Comparison of ENCODE assay signal across 22 cellular contexts in genomic region chr3:51510996-51511395, GRCh38. TPM values are rescaled to one million over a fixed set of nuclear protein-coding genes. Genes with fewer than 3 reads are reported as not detected.
A peak's percentile ranks its signal among the peaks of the same experiment; 100 is the strongest.
DNase-seq lines count a peak whose midpoint lies in the region; ATAC-seq, FAIRE-seq and TF ChIP-seq lines count a peak whose summit lies in the region.
"Had no signal": no experiment of that assay in that cellular context is flagged by ENCODE, and none has a peak within 500 bp of the region (broad histone marks: within the 10 kb centered on the region; RNA-seq: fewer than 3 reads in every experiment).

No MANE protein-coding gene starts in this region.

- H3K79me2 ChIP-seq in HepG2 (ENCODE audit: insufficient read depth, low read length): no peaks in the 10 kb centered on the region

- no peak for TF ChIP-seq CTCF in HepG2 (CRISPR knock-in tag; IDR thresholded peaks at IDR 0.05)
- no peak for TF ChIP-seq CTCF in right lobe of liver (IDR thresholded peaks at IDR 0.05)
- no peak for TF ChIP-seq CTCF in esophagus squamous epithelium (IDR thresholded peaks at IDR 0.05)

- no peak overlapping the region for H2AFZ ChIP-seq in HepG2 (ENCODE audit: low read length)

- peak overlapping the region; percentile 76 for H3K27ac Mint-ChIP-seq in central memory CD8-positive, alpha-beta T cell (ENCODE audit: low read depth)
- H3K27ac Mint-ChIP-seq: HFFc6 had no signal

- H3K4me3 ChIP-seq in HepG2 (replicated peaks in 1 of 3; ENCODE audit: insufficient read depth in 1 of 3, low read depth in 2 of 3, low read length in 3 of 3): no peak overlapping the region
- no peak overlapping the region for H3K4me3 ChIP-seq in right lobe of liver
- H3K4me3 ChIP-seq in small intestine (ENCODE audit: low read depth in 1 of 2, low read length in 2 of 2): no peak overlapping the region
- no peak overlapping the region for H3K4me3 ChIP-seq in esophagus squamous epithelium
- H3K4me3 ChIP-seq: A549, GM12878, HAP-1 had no signal

- TF ChIP-seq EP300 in HepG2 (IDR thresholded peaks at IDR 0.05; ENCODE audit: low read depth in 2 of 2, low read length in 2 of 2): no peak
- no peak for TF ChIP-seq EP300 in HepG2 (CRISPR knock-in tag; IDR thresholded peaks at IDR 0.05; ENCODE audit: borderline replicate concordance)

- BruUV-seq in HepG2 (replicated peaks; lab: Mats Ljungman, UMichigan): no TSS peak

- H3K27me3 Mint-ChIP-seq in central memory CD8-positive, alpha-beta T cell: no peaks in the 10 kb centered on the region
- H3K27me3 Mint-ChIP-seq: CD4-positive, alpha-beta memory T cell had no signal

- peaks cover 3% of the 10 kb centered on the region for H3K36me3 Mint-ChIP-seq in central memory CD8-positive, alpha-beta T cell (ENCODE audit: insufficient read depth)
- H3K36me3 Mint-ChIP-seq: CD4-positive, alpha-beta memory T cell had no signal

- CTCF ChIA-PET in HepG2 (lab: Yijun Ruan, JAX; ENCODE audit: low intra/inter-chr PET ratio, low total read pairs): no interaction called here

- TF ChIP-seq RAD21 in HepG2 (CRISPR knock-in tag; IDR thresholded peaks at IDR 0.05): no peak

- 63% methylated on average over 1 of the region's 1 CpG for WGBS in HepG2 (ENCODE audit: low lambda C conversion rate)
- WGBS in right lobe of liver (ENCODE audit: insufficient coverage, low coverage, low lambda C conversion rate, missing lambda C conversion rate): 43% methylated on average over 1 of the region's 1 CpG
- WGBS in small intestine, 3 donors: 22 to 68% (median 50%) methylated on average over 1 of the region's 1 CpG
- 64 to 89% methylated on average over 1 of the region's 1 CpG for WGBS in esophagus squamous epithelium, 2 donors

- H3K9me3 Mint-ChIP-seq in central memory CD8-positive, alpha-beta T cell: no peaks in the 10 kb centered on the region
- H3K9me3 Mint-ChIP-seq: CD4-positive, alpha-beta memory T cell; HFFc6 had no signal

- POLR2A ChIA-PET in HepG2 (lab: Yijun Ruan, JAX): interaction anchor here (3.2 kb wide), 1 partner anchor 11 kb away, joined by 15 read pairs; the partner anchor contains the start of gene DCAF1

- H3K9me3 ChIP-seq in HepG2 (ENCODE audit: low read length): no peaks in the 10 kb centered on the region
- H3K9me3 ChIP-seq in right lobe of liver: no peaks in the 10 kb centered on the region
- H3K9me3 ChIP-seq in small intestine (ENCODE audit: control insufficient read depth, low read depth): no peaks in the 10 kb centered on the region
- no peaks in the 10 kb centered on the region for H3K9me3 ChIP-seq in esophagus squamous epithelium
- H3K9me3 ChIP-seq: A549, HAP-1 had no signal

- H3K36me3 ChIP-seq in HepG2 (replicated peaks in 1 of 2; ENCODE audit: control insufficient read depth in 1 of 2, insufficient read depth in 2 of 2, low read length in 2 of 2): no peaks in the 10 kb centered on the region
- H3K36me3 ChIP-seq in right lobe of liver: no peaks in the 10 kb centered on the region
- H3K36me3 ChIP-seq in small intestine (ENCODE audit: control insufficient read depth in 2 of 2, insufficient read depth in 2 of 2, low read length in 2 of 2): no peaks in the 10 kb centered on the region
- no peaks in the 10 kb centered on the region for H3K36me3 ChIP-seq in esophagus squamous epithelium
- H3K36me3 ChIP-seq: HAP-1 had no signal

- intact Hi-C loops in HepG2 (cut with micrococcal nuclease; ENCODE audit: unreplicated experiment): no loop called here
- intact Hi-C loops in right lobe of liver (cut with DNase I): no loop called here
- intact Hi-C loops in esophagus squamous epithelium (cut with DNase I): no loop called here

- H3K27ac ChIP-seq in HepG2 (ENCODE audit: extremely low read length, insufficient read depth, low read length): no peak overlapping the region
- H3K27ac ChIP-seq in right lobe of liver: no peak overlapping the region
- H3K27ac ChIP-seq in small intestine (ENCODE audit: low read depth in 1 of 2, low read length in 1 of 2): no peak overlapping the region
- no peak overlapping the region for H3K27ac ChIP-seq in esophagus squamous epithelium
- H3K27ac ChIP-seq: A549 had no signal

- TF ChIP-seq POLR2A in HepG2 (IDR thresholded peaks at IDR 0.05; ENCODE audit: insufficient read depth in 1 of 2, low read depth in 2 of 2, low read length in 2 of 2) (no peak), right lobe of liver (IDR thresholded peaks at IDR 0.05) (no peak), esophagus squamous epithelium (IDR thresholded peaks at IDR 0.05) (no peak)

- DNase-seq in HepG2 (ENCODE audit: low spot score) (no peak), right lobe of liver (no peak), LoVo (ENCODE audit: low spot score) (peak; percentile 19), small intestine (peak; percentile 41), ACHN (no peak), esophagus squamous epithelium (lab: John Stamatoyannopoulos, UW) (no peak), hypothalamus (lab: John Stamatoyannopoulos, UW) (no peak)
- DNase-seq in central memory CD8-positive, alpha-beta T cell (ENCODE audit: low spot score in 2 of 2): no peak
- DNase-seq: 8988T; C1 segment of cervical spinal cord; CD4-positive, alpha-beta memory T cell; COR-L47; DMS153; DND-41; GDM1; GOT3; HFFc6 had no signal

- FAIRE-seq in HepG2 (lab: Jason Lieb, UNC) (no peak), small intestine (lab: Jason Lieb, UNC) (no peak)
- FAIRE-seq: A549, GM12878, GM19239, H54 had no signal

- in situ Hi-C loops in HepG2 (cut with HindIII; ENCODE audit: extremely low pct_ligation_motif_present, low pct_unique_long_range_greater_than_20kb) (no loop called here), ACHN (cut with HindIII; ENCODE audit: low pct_ligation_motif_present, low pct_unique_long_range_greater_than_20kb, low sequenced_read_pairs) (no loop called here)

- no peaks in the 10 kb centered on the region for H4K20me1 ChIP-seq in HepG2 (ENCODE audit: insufficient read depth, low read length)

- H3K4me3 Mint-ChIP-seq in central memory CD8-positive, alpha-beta T cell: no peak overlapping the region
- H3K4me3 Mint-ChIP-seq: CD4-positive, alpha-beta memory T cell; HFFc6 had no signal

- H3K9ac ChIP-seq in HepG2 (ENCODE audit: insufficient read depth, low read depth, low read length): no peak overlapping the region

- peak overlapping the region; percentile 64; the same call in 1 of the 2 replicates for H3K4me2 ChIP-seq in HepG2 (ENCODE audit: low read depth, low read length)
- H3K4me2 ChIP-seq: A549 had no signal

- no peaks in the 10 kb centered on the region for H3K4me1 Mint-ChIP-seq in central memory CD8-positive, alpha-beta T cell

- ATAC-seq in HepG2: no peak
- no peak for ATAC-seq in right lobe of liver
- no peak for ATAC-seq in central memory CD8-positive, alpha-beta T cell (replicated peaks; ENCODE audit: extremely low read depth, poor library complexity, severe bottlenecking)
- ATAC-seq: A549, GM12878 had no signal

- H3K27me3 ChIP-seq in HepG2 (ENCODE audit: control insufficient read depth in 1 of 2, insufficient read depth in 2 of 2, low read length in 2 of 2) (no peaks in the 10 kb centered on the region; a peak in 1 of 5 replicates), right lobe of liver (no peaks in the 10 kb centered on the region), small intestine (ENCODE audit: control insufficient read depth in 2 of 2, insufficient read depth in 2 of 2, low read length in 2 of 2) (no peaks in the 10 kb centered on the region), esophagus squamous epithelium (no peaks in the 10 kb centered on the region)

- H3K4me1 ChIP-seq in HepG2 (ENCODE audit: insufficient read depth, low read length) (peaks cover 34% of the 10 kb centered on the region), right lobe of liver (no peaks in the 10 kb centered on the region), small intestine (ENCODE audit: control insufficient read depth in 2 of 2, insufficient read depth in 1 of 2, low read depth in 1 of 2, low read length in 1 of 2) (peaks cover 0 to 3% of the 10 kb centered on the region in 2 donors), esophagus squamous epithelium (no peaks in the 10 kb centered on the region)
- H3K4me1 ChIP-seq: A549, HAP-1 had no signal

RNA-seq across cellular contexts. Expression of gene DCAF1, which starts 11.2 kb away (rescaled TPM):
- 14.3 and 23.3 TPM in 2 replicates for total RNA-seq in HepG2 (2016; rRNA removed; fragmentation: Illumina TruSeq; extraction: Trizol)
- 4.8 and 5.0 TPM in 2 replicates for total RNA-seq in HepG2 (2016; cell fraction: cytosol; rRNA removed; fragmentation: Illumina TruSeq; extraction: Trizol; ENCODE audit: low read depth)
- total RNA-seq in HepG2 (2016; cell fraction: insoluble cytoplasmic fraction; rRNA removed; fragmentation: Illumina TruSeq; extraction: Trizol): 13.7 and 21.8 TPM in 2 replicates
- 6.6 and 6.7 TPM in 2 replicates for total RNA-seq in HepG2 (2016; cell fraction: membrane; rRNA removed; fragmentation: Illumina TruSeq; extraction: Trizol)
- total RNA-seq in HepG2 (2016; cell fraction: nucleus; rRNA removed; fragmentation: Illumina TruSeq; extraction: Trizol): 16.2 and 17.2 TPM in 2 replicates
- 7.5 and 7.7 TPM in 2 replicates for polyA plus RNA-seq in HepG2 (2011; rRNA removed)
- polyA plus RNA-seq in HepG2 (2011; cell fraction: cytosol; rRNA removed): 5.0 and 6.2 TPM in 2 replicates
- polyA plus RNA-seq in HepG2 (2011; cell fraction: nucleus; rRNA removed): 14.1 and 15.6 TPM in 2 replicates
- polyA plus RNA-seq in HepG2 (2012): 11.2 and 12.3 TPM in 2 replicates
- polyA plus RNA-seq in HepG2 (2016; cell fraction: cytosol; fragmentation: Illumina TruSeq; extraction: Trizol; ENCODE audit: low read depth): 0.66 and 0.68 TPM in 2 replicates
- 15.7 and 17.6 TPM in 2 replicates for polyA plus RNA-seq in HepG2 (2016; cell fraction: insoluble cytoplasmic fraction; fragmentation: Illumina TruSeq; extraction: Trizol; ENCODE audit: low read depth)
- polyA plus RNA-seq in HepG2 (2016; cell fraction: membrane; fragmentation: Illumina TruSeq; extraction: Trizol; ENCODE audit: low read depth): 2.2 and 2.3 TPM in 2 replicates
- 26.5 and 28.6 TPM in 2 replicates for polyA plus RNA-seq in HepG2 (2016; cell fraction: nucleus; fragmentation: Illumina TruSeq; extraction: Trizol; ENCODE audit: insufficient read depth, low read depth)
- 23.4 and 48.5 TPM in 2 replicates for polyA minus RNA-seq in HepG2 (2011; rRNA and poly(A)+ RNA removed; ENCODE audit: low replicate concordance)
- polyA minus RNA-seq in HepG2 (2011; cell fraction: cytosol; rRNA and poly(A)+ RNA removed): 10.9 and 11.4 TPM in 2 replicates
- polyA minus RNA-seq in HepG2 (2011; cell fraction: nucleus; rRNA and poly(A)+ RNA removed): 14.0 and 16.2 TPM in 2 replicates
- 10 to 100 TPM in 2 of 6 experiments, 1 to 10 TPM in 4; 8.2 to 11.6 (median 9.5) TPM for total RNA-seq in right lobe of liver
- 10 to 100 TPM in 1 of 3 donors, 1 to 10 TPM in 2; 4.5 to 10.5 (median 5.4) TPM for polyA plus RNA-seq in small intestine
- 10 to 100 TPM; 14.4 to 20.6 (median 16.2) TPM for total RNA-seq in esophagus squamous epithelium

RNA-seq across cellular contexts. Expression of gene RAD54L2, which starts 27.5 kb away (rescaled TPM):
- total RNA-seq in HepG2 (2016; rRNA removed; fragmentation: Illumina TruSeq; extraction: Trizol): 14.4 and 14.8 TPM in 2 replicates
- total RNA-seq in HepG2 (2016; cell fraction: cytosol; rRNA removed; fragmentation: Illumina TruSeq; extraction: Trizol; ENCODE audit: low read depth): 7.6 and 9.0 TPM in 2 replicates
- 12.0 and 15.1 TPM in 2 replicates for total RNA-seq in HepG2 (2016; cell fraction: insoluble cytoplasmic fraction; rRNA removed; fragmentation: Illumina TruSeq; extraction: Trizol)
- 7.8 and 8.1 TPM in 2 replicates for total RNA-seq in HepG2 (2016; cell fraction: membrane; rRNA removed; fragmentation: Illumina TruSeq; extraction: Trizol)
- total RNA-seq in HepG2 (2016; cell fraction: nucleus; rRNA removed; fragmentation: Illumina TruSeq; extraction: Trizol): 22.2 and 23.7 TPM in 2 replicates
- 4.9 and 5.5 TPM in 2 replicates for polyA plus RNA-seq in HepG2 (2011; rRNA removed)
- 1.9 and 2.3 TPM in 2 replicates for polyA plus RNA-seq in HepG2 (2011; cell fraction: cytosol; rRNA removed)
- polyA plus RNA-seq in HepG2 (2011; cell fraction: nucleus; rRNA removed): 13.0 and 13.7 TPM in 2 replicates
- polyA plus RNA-seq in HepG2 (2012): 5.0 and 5.8 TPM in 2 replicates
- polyA plus RNA-seq in HepG2 (2016; cell fraction: cytosol; fragmentation: Illumina TruSeq; extraction: Trizol; ENCODE audit: low read depth): 0.18 and 0.20 TPM in 2 replicates
- polyA plus RNA-seq in HepG2 (2016; cell fraction: insoluble cytoplasmic fraction; fragmentation: Illumina TruSeq; extraction: Trizol; ENCODE audit: low read depth): 4.3 and 4.8 TPM in 2 replicates
- polyA plus RNA-seq in HepG2 (2016; cell fraction: membrane; fragmentation: Illumina TruSeq; extraction: Trizol; ENCODE audit: low read depth): 0.70 and 0.93 TPM in 2 replicates
- 20.2 and 20.5 TPM in 2 replicates for polyA plus RNA-seq in HepG2 (2016; cell fraction: nucleus; fragmentation: Illumina TruSeq; extraction: Trizol; ENCODE audit: insufficient read depth, low read depth)
- polyA minus RNA-seq in HepG2 (2011; rRNA and poly(A)+ RNA removed; ENCODE audit: low replicate concordance): 21.7 and 33.6 TPM in 2 replicates
- polyA minus RNA-seq in HepG2 (2011; cell fraction: cytosol; rRNA and poly(A)+ RNA removed): 7.8 and 11.7 TPM in 2 replicates
- polyA minus RNA-seq in HepG2 (2011; cell fraction: nucleus; rRNA and poly(A)+ RNA removed): 33.7 and 44.8 TPM in 2 replicates
- total RNA-seq in right lobe of liver: 10 to 100 TPM in 5 of 6 experiments, 1 to 10 TPM in 1; 8.0 to 21.1 (median 13.7) TPM
- polyA plus RNA-seq in small intestine: 1 to 10 TPM; 1.4 to 4.9 (median 1.8) TPM
- 10 to 100 TPM in 3 of 4 donors, 1 to 10 TPM in 1; 8.1 to 18.7 (median 13.4) TPM for total RNA-seq in esophagus squamous epithelium

Comparison
In these comparisons a context has a peak if more than half of its experiments do, and no peak if none do; other contexts are left out.
1. DNase-seq: peak in LoVo (single experiment) and small intestine (single experiment); none in HepG2 (single experiment), right lobe of liver (0 of 3), central memory CD8-positive, alpha-beta T cell (0 of 2), ACHN (single experiment), esophagus squamous epithelium (single experiment) and hypothalamus (0 of 51).